9 cellular contexts compared by ENCODE assay signal in genomic region chr1:151837841-151838490, GRCh38. TPM values are rescaled to one million over a fixed set of nuclear protein-coding genes. Genes with fewer than 3 reads are reported as not detected.
DNase-seq lines count a peak whose midpoint lies in the region; ATAC-seq and TF ChIP-seq lines count a peak whose summit lies in the region.
"Had no signal": no experiment of that assay in that cellular context is flagged by ENCODE, and none has a peak within 500 bp of the region (broad histone marks: within the 10 kb centered on the region; RNA-seq: fewer than 3 reads in every experiment).

No MANE protein-coding gene starts in this region.

- H3K4me3 Mint-ChIP-seq in activated CD4-positive, alpha-beta T cell treated with anti-CD3 and anti-CD28 coated beads, Interleukin-2, amount 10 ng/mL, durations not matched to agents 24 days and 14 days = peak overlapping the region; percentile 91
- peak overlapping the region; percentile 88 for H3K4me3 Mint-ChIP-seq in stimulated activated naive CD8-positive, alpha-beta T cell treated with anti-CD3 and anti-CD28 coated beads, Interleukin-15, Interleukin-2, amounts not matched to agents 100 ng/mL and 50 ng/mL, for 24 hours

- peaks cover 17% of the 10 kb centered on the region for H3K27me3 ChIP-seq in kidney epithelial cell (ENCODE audit: control insufficient read depth, insufficient read depth, low read length)

- H3K36me3 Mint-ChIP-seq in activated CD4-positive, alpha-beta T cell treated with anti-CD3 and anti-CD28 coated beads, Interleukin-2, amount 10 ng/mL, durations not matched to agents 24 days and 14 days (ENCODE audit: low read depth) = peaks cover 17% of the 10 kb centered on the region
- H3K36me3 Mint-ChIP-seq in stimulated activated naive CD8-positive, alpha-beta T cell treated with anti-CD3 and anti-CD28 coated beads, Interleukin-15, Interleukin-2, amounts not matched to agents 100 ng/mL and 50 ng/mL, for 24 hours (ENCODE audit: low read depth) = peaks cover 6% of the 10 kb centered on the region

- DNase-seq in activated CD4-positive, alpha-beta T cell treated with anti-CD3 and anti-CD28 coated beads, Interleukin-2, amount 10 ng/mL, durations not matched to agents 24 days and 14 days = peak; percentile 83
- DNase-seq in activated CD4-positive, alpha-beta T cell treated with anti-CD3 and anti-CD28 coated beads for 1 hour = no peak
- DNase-seq in kidney epithelial cell (ENCODE audit: low read depth) (no peak), SHP77 treated with DMSO at 0.1 percent for 48 hours (lab: John Stamatoyannopoulos, UW) (no peak), NCI-H1105 (lab: John Stamatoyannopoulos, UW) (no peak)

- no peak for ATAC-seq in GM21786 (IDR thresholded peaks at IDR 0.05; ENCODE audit: unreplicated experiment)

- H3K27me3 Mint-ChIP-seq in activated CD4-positive, alpha-beta T cell treated with anti-CD3 and anti-CD28 coated beads, Interleukin-2, amount 10 ng/mL, durations not matched to agents 24 days and 14 days = no peaks in the 10 kb centered on the region
- H3K27me3 Mint-ChIP-seq in stimulated activated naive CD8-positive, alpha-beta T cell treated with anti-CD3 and anti-CD28 coated beads, Interleukin-15, Interleukin-2, amounts not matched to agents 100 ng/mL and 50 ng/mL, for 24 hours = no peaks in the 10 kb centered on the region

- no peaks in the 10 kb centered on the region for H3K36me3 ChIP-seq in kidney epithelial cell (ENCODE audit: control insufficient read depth, insufficient read depth, low read length)

- H3K4me3 ChIP-seq in kidney epithelial cell (ENCODE audit: low read depth, low read length) = peak overlapping the region; percentile 20

- TF ChIP-seq CTCF in kidney epithelial cell (IDR thresholded peaks at IDR 0.05; ENCODE audit: insufficient read depth, low read length, poor library complexity, severe bottlenecking) = no peak

- no peaks in the 10 kb centered on the region for H3K9me3 Mint-ChIP-seq in activated CD4-positive, alpha-beta T cell treated with anti-CD3 and anti-CD28 coated beads, Interleukin-2, amount 10 ng/mL, durations not matched to agents 24 days and 14 days
- no peaks in the 10 kb centered on the region for H3K9me3 Mint-ChIP-seq in stimulated activated naive CD8-positive, alpha-beta T cell treated with anti-CD3 and anti-CD28 coated beads, Interleukin-15, Interleukin-2, amounts not matched to agents 100 ng/mL and 50 ng/mL, for 24 hours

- peaks cover 56% of the 10 kb centered on the region for H3K4me1 Mint-ChIP-seq in activated CD4-positive, alpha-beta T cell treated with anti-CD3 and anti-CD28 coated beads, Interleukin-2, amount 10 ng/mL, durations not matched to agents 24 days and 14 days
- peaks cover 66% of the 10 kb centered on the region for H3K4me1 Mint-ChIP-seq in stimulated activated naive CD8-positive, alpha-beta T cell treated with anti-CD3 and anti-CD28 coated beads, Interleukin-15, Interleukin-2, amounts not matched to agents 100 ng/mL and 50 ng/mL, for 24 hours (ENCODE audit: low read depth)

- intact Hi-C loops in activated CD4-positive, alpha-beta T cell treated with anti-CD3 and anti-CD28 coated beads, Interleukin-2, amount 10 ng/mL, durations not matched to agents 24 days and 14 days (cut with micrococcal nuclease) = loop anchor here (2.0 to 5.0 kb wide), 6 partner anchors 15 to 396 kb away; partner anchors contain the start of genes SNX27, TDRKH and TUFT1

- peak overlapping the region; percentile 98 for H3K27ac ChIP-seq in angular gyrus (ENCODE audit: low read depth, low read length)

- H3K27ac Mint-ChIP-seq in activated CD4-positive, alpha-beta T cell treated with anti-CD3 and anti-CD28 coated beads, Interleukin-2, amount 10 ng/mL, durations not matched to agents 24 days and 14 days = peak overlapping the region; percentile 90
- peak overlapping the region; percentile 90 for H3K27ac Mint-ChIP-seq in stimulated activated naive CD8-positive, alpha-beta T cell treated with anti-CD3 and anti-CD28 coated beads, Interleukin-15, Interleukin-2, amounts not matched to agents 100 ng/mL and 50 ng/mL, for 24 hours

RNA-seq across cellular contexts. Expression of gene C2CD4D, which starts 1.7 kb away (rescaled TPM):
- total RNA-seq in activated CD4-positive, alpha-beta T cell treated with anti-CD3 and anti-CD28 coated beads, Interleukin-2, amount 10 ng/mL, durations not matched to agents 24 days and 14 days = 0.86 and 1.5 TPM in 2 replicates
- total RNA-seq in kidney epithelial cell = 0.55 and 1.3 TPM in 2 replicates

RNA-seq across cellular contexts. Expression of gene RORC, which starts 6.4 kb away (rescaled TPM):
- total RNA-seq in activated CD4-positive, alpha-beta T cell treated with anti-CD3 and anti-CD28 coated beads, Interleukin-2, amount 10 ng/mL, durations not matched to agents 24 days and 14 days = 1.0 and 1.3 TPM in 2 replicates
- 0.17 TPM in 1 of 2 replicates, not detected in the other for total RNA-seq in kidney epithelial cell

RNA-seq across cellular contexts. Expression of gene THEM5, which starts 15.5 kb away (rescaled TPM):
- total RNA-seq in activated CD4-positive, alpha-beta T cell treated with anti-CD3 and anti-CD28 coated beads, Interleukin-2, amount 10 ng/mL, durations not matched to agents 24 days and 14 days = not detected in 2 replicates
- total RNA-seq in kidney epithelial cell = not detected in 2 replicates
- total RNA-seq: T-helper 1 cell treated with Interleukin-12 subunit alpha and Interleukin-12 subunit beta and Interleukin-4 antibody, amounts not matched to agents 30 ng/mL and 1 ng/mL, for 36 hours had no signal

RNA-seq across cellular contexts. Expression of gene LINGO4, which starts 32.7 kb away (rescaled TPM):
- total RNA-seq in activated CD4-positive, alpha-beta T cell treated with anti-CD3 and anti-CD28 coated beads, Interleukin-2, amount 10 ng/mL, durations not matched to agents 24 days and 14 days = not detected in 2 replicates
- total RNA-seq in kidney epithelial cell = not detected in 2 replicates

RNA-seq across cellular contexts. Expression of gene TDRKH, which starts 47.7 kb away (rescaled TPM):
- 12.7 and 13.3 TPM in 2 replicates for total RNA-seq in activated CD4-positive, alpha-beta T cell treated with anti-CD3 and anti-CD28 coated beads, Interleukin-2, amount 10 ng/mL, durations not matched to agents 24 days and 14 days
- 12.0 and 14.7 TPM in 2 replicates for total RNA-seq in kidney epithelial cell
